ENCODE assay signal across 8 cellular contexts in the genomic region with DNA sequence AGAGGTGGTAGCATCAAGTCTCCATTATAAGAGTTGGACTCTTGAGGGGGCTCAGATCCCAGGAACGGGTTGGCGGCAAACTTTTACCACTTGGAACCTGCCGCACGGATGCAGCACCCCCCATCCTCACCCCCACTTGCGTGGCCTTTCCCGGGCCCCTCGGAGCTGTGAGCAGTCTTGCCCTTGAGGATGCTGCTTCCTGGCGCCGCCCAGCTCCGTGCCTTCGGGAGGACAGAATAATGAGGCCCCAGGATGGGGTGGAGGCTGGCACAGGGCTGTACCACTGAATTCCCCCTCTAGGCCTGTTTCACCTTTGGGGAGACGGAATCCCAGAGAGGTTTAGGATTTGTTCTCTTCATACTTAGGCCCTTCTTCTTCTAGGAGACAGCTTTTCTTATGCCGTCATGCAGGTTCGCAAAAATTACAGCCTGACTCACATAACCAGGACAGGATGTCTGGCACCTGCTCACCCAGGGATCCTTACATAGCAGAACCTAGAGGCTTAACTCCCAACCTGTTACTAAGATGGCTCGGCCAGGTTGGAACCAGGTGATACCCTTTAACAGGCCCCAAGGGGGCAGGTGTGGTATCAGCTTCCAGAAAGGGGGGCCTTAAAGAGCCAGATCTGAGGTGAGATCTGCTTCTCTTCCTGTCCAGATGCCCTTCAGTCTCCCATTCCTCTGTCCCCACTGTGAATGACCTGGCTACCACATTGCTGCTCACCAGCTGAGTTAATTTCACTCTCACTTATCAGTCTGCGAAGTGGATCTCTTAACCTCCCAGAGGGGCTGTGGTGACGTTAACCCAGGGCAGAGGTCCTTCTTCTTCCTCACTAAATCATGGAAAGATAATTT. TPM values are rescaled to one million over a fixed set of nuclear protein-coding genes. Genes with fewer than 3 reads are reported as not detected.
DNase-seq lines count a peak whose midpoint lies in the region; ATAC-seq and TF ChIP-seq lines count a peak whose summit lies in the region.

No MANE protein-coding gene starts in this region.

- ATAC-seq in CD8-positive, alpha-beta T cell: no peak
- ATAC-seq in natural killer cell (no peak), HG02938 (IDR thresholded peaks at IDR 0.05; ENCODE audit: unreplicated experiment) (no peak), GM19035 (IDR thresholded peaks at IDR 0.05; ENCODE audit: unreplicated experiment) (no peak), HG03175 (IDR thresholded peaks at IDR 0.05; ENCODE audit: unreplicated experiment) (no peak)

- POLR2A ChIA-PET in CD8-positive, alpha-beta T cell (lab: Charles Lee): interaction anchor here (1.2 kb wide), 1 partner anchor 163 kb away, joined by 3 read pairs; no protein-coding TSS in a partner anchor

- no peak overlapping the region for H3K27ac Mint-ChIP-seq in CD8-positive, alpha-beta T cell
- no peak overlapping the region for H3K27ac Mint-ChIP-seq in natural killer cell

- peaks cover 19% of the 10 kb centered on the region for H3K27me3 ChIP-seq in CD8-positive, alpha-beta T cell (ENCODE audit: insufficient read depth, low read length)
- no peaks in the 10 kb centered on the region for H3K27me3 ChIP-seq in MG63

- H3K4me3 Mint-ChIP-seq in CD8-positive, alpha-beta T cell: peak overlapping the region; percentile 78
- H3K4me3 Mint-ChIP-seq in natural killer cell: peak overlapping the region; percentile 66

- no peak overlapping the region for H3K4me3 ChIP-seq in CD8-positive, alpha-beta T cell (ENCODE audit: low read depth, low read length)
- H3K4me3 ChIP-seq in MG63 (peak overlapping the region; percentile 25; the same call in 1 of the 2 replicates), choroid plexus epithelial cell (ENCODE audit: low read depth, low read length) (peak overlapping the region; percentile 71)

- H3K36me3 Mint-ChIP-seq in CD8-positive, alpha-beta T cell: no peaks in the 10 kb centered on the region
- H3K36me3 Mint-ChIP-seq in natural killer cell: no peaks in the 10 kb centered on the region

- no peak for DNase-seq in CD8-positive, alpha-beta T cell
- DNase-seq in MG63 (no peak), choroid plexus epithelial cell (ENCODE audit: low read depth) (no peak), natural killer cell (no peak)
- no peak for DNase-seq in activated CD8-positive, alpha-beta memory T cell treated with anti-CD3 and anti-CD28 coated beads for 24 hours

- no peak overlapping the region for H3K27ac ChIP-seq in CD8-positive, alpha-beta T cell (ENCODE audit: low read depth, low read length)

- no peaks in the 10 kb centered on the region for H3K9me3 ChIP-seq in CD8-positive, alpha-beta T cell (ENCODE audit: low read length)
- H3K9me3 ChIP-seq in MG63: no peaks in the 10 kb centered on the region

- CTCF ChIA-PET in CD8-positive, alpha-beta T cell (lab: Charles Lee): interaction anchor here (0.7 to 4.3 kb wide), 5 partner anchors 15 to 543 kb away, joined by 3 to 33 read pairs (median 4); a partner anchor contains a TSS

- peaks cover 13% of the 10 kb centered on the region for H3K4me1 Mint-ChIP-seq in CD8-positive, alpha-beta T cell (ENCODE audit: low read depth)
- H3K4me1 Mint-ChIP-seq in natural killer cell: peaks cover 13 to 20% of the 10 kb centered on the region in 2 donors

- H3K27me3 Mint-ChIP-seq in CD8-positive, alpha-beta T cell (ENCODE audit: low read depth): peaks cover 47% of the 10 kb centered on the region
- H3K27me3 Mint-ChIP-seq in natural killer cell (ENCODE audit: low read depth in 2 of 2): peaks cover 33 to 43% of the 10 kb centered on the region in 2 donors

- no peaks in the 10 kb centered on the region for H3K36me3 ChIP-seq in CD8-positive, alpha-beta T cell (ENCODE audit: insufficient read depth, low read length)
- H3K36me3 ChIP-seq in MG63: no peaks in the 10 kb centered on the region

- intact Hi-C loops in CD8-positive, alpha-beta T cell (cut with DNase I, micrococcal nuclease): no loop called here
- intact Hi-C loops in natural killer cell (cut with micrococcal nuclease): no loop called here

- no peaks in the 10 kb centered on the region for H3K9me3 Mint-ChIP-seq in CD8-positive, alpha-beta T cell
- no peaks in the 10 kb centered on the region for H3K9me3 Mint-ChIP-seq in natural killer cell

- no peak for TF ChIP-seq CTCF in CD8-positive, alpha-beta T cell (IDR thresholded peaks at IDR 0.05)
- no peak for TF ChIP-seq CTCF in choroid plexus epithelial cell (conservative IDR thresholded peaks at IDR 0.05; ENCODE audit: low read depth, low read length)
- no peak for TF ChIP-seq CTCF in natural killer cell (IDR thresholded peaks at IDR 0.05)

- H3K4me1 ChIP-seq in CD8-positive, alpha-beta T cell (ENCODE audit: insufficient read depth, low read length): peaks cover 12% of the 10 kb centered on the region

RNA-seq across cellular contexts. Expression of a gene that starts 1.5 kb away (rescaled TPM):
- total RNA-seq in CD8-positive, alpha-beta T cell: not detected
- total RNA-seq in MG63 (2014; rRNA removed; shearing (Covaris generic); ENCODE audit: low replicate concordance): 4.7 and 8.8 TPM in 2 replicates
- total RNA-seq in natural killer cell: 1 to 10 TPM in 1 of 3 donors, under 1 TPM in 2; 0.18 to 3.0 (median 0.95) TPM

RNA-seq across cellular contexts. Expression of a gene that starts 17.7 kb away (rescaled TPM):
- total RNA-seq in CD8-positive, alpha-beta T cell: not detected
- total RNA-seq in MG63 (2014; rRNA removed; shearing (Covaris generic); ENCODE audit: low replicate concordance): 0.86 and 2.4 TPM in 2 replicates
- under 1 TPM in 1 of 3 donors, not detected in 2; 0.40 TPM for total RNA-seq in natural killer cell

RNA-seq across cellular contexts. Expression of a gene that starts 34.7 kb away (rescaled TPM):
- total RNA-seq in CD8-positive, alpha-beta T cell: 1 to 10 TPM in 1 of 2 experiments, under 1 TPM in 1; 0.92 to 1.3 TPM
- not detected in 2 replicates for total RNA-seq in MG63 (2014; rRNA removed; shearing (Covaris generic); ENCODE audit: low replicate concordance)
- under 1 TPM in 2 of 3 donors, not detected in 1; 0.20 to 0.52 TPM for total RNA-seq in natural killer cell
